9 cellular contexts compared by ENCODE assay signal in the genomic region with DNA sequence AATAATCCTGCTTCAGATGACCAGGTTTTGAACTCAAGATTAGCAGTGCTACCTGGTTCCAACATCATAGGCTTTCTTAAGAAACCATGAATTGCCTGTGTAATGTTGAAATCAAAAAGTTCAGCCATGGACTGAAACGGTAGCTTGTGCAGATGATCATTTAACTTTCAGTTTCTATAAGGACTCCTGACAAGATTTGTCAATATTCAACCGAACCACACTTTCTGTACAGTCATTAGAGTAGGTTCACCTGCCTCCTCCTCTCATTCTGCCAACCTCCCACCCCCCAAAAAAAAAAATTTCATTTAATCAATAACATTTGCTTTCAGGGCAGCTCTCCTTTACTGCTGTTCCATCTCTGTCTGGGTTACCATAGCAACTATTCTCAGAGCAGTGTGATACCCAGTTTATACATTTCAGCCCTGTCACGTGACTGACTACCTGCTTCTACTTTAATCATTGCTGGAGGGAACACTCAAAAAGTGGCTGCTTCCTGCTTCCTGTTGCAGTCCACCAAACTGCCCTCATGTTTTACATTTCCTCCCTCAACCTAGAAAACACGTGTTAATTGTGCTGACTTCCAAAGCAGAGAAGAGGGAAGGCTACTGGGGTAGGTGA.
DNase-seq lines count a peak whose midpoint lies in the region; ATAC-seq, FAIRE-seq and TF ChIP-seq lines count a peak whose summit lies in the region.
"Had no signal": no experiment of that assay in that cellular context is flagged by ENCODE, and none has a peak within 500 bp of the region (broad histone marks: within the 10 kb centered on the region; RNA-seq: fewer than 3 reads in every experiment).

No MANE protein-coding gene starts in this region.

- H2BK12ac ChIP-seq in H1 (ENCODE audit: low read depth, low read length): no peak overlapping the region

- H2AFZ ChIP-seq in H1 (ENCODE audit: low read length) (peak overlapping the region; percentile 46; the same call in 1 of the 2 replicates), osteoblast (ENCODE audit: low read length) (no peak overlapping the region)

- no peak overlapping the region for H2BK5ac ChIP-seq in H1 (ENCODE audit: low read depth, low read length)

- H3K4me2 ChIP-seq in H1 (ENCODE audit: insufficient read depth in 1 of 2, low read depth in 2 of 2, low read length in 2 of 2) (no peak overlapping the region), osteoblast (ENCODE audit: insufficient read depth, low read length) (no peak overlapping the region)

- H4K8ac ChIP-seq in H1 (ENCODE audit: extremely low read depth, insufficient read depth, low read length): no peak overlapping the region

- no peaks in the 10 kb centered on the region for H3K23me2 ChIP-seq in H1 (ENCODE audit: low read depth, low read length)

- H2BK120ac ChIP-seq in H1 (replicated peaks; ENCODE audit: low read depth, low read length): no peak overlapping the region

- H3K9ac ChIP-seq in H1 (replicated peaks in 1 of 4; ENCODE audit: extremely low read depth in 1 of 4, low read depth in 3 of 4, low read length in 3 of 4): no peak overlapping the region

- TF ChIP-seq CTCF in H1 (IDR thresholded peaks at IDR 0.05; ENCODE audit: control extremely low read depth in 1 of 3, insufficient read depth in 1 of 3, low read depth in 1 of 3, low read length in 3 of 3): no peak
- no peak for TF ChIP-seq CTCF in osteoblast (IDR thresholded peaks at IDR 0.05; ENCODE audit: extremely low read depth, low read depth, low read length)

- H3K79me2 ChIP-seq in H1 (ENCODE audit: control insufficient read depth in 1 of 2, insufficient read depth in 2 of 2, low read length in 2 of 2) (no peaks in the 10 kb centered on the region), osteoblast (ENCODE audit: insufficient read depth, low read length) (no peaks in the 10 kb centered on the region)

- no peak overlapping the region for H2AK5ac ChIP-seq in H1 (ENCODE audit: low read depth, low read length)

- H3K36me3 ChIP-seq in H1 (ENCODE audit: control insufficient read depth in 2 of 4, insufficient read depth in 4 of 4, low read length in 3 of 4) (no peaks in the 10 kb centered on the region), osteoblast (ENCODE audit: insufficient read depth, low read length) (no peaks in the 10 kb centered on the region)
- H3K36me3 ChIP-seq: neutrophil had no signal

- H4K5ac ChIP-seq in H1 (ENCODE audit: insufficient read length, low read depth, low read length): no peak overlapping the region

- CTCF ChIA-PET in H1 (lab: Charles Lee; ENCODE audit: partially characterized antibody): interaction anchor here (0.9 to 1.1 kb wide), 3 partner anchors 15 to 81 kb away, joined by 3 read pairs; no protein-coding TSS in a partner anchor

- H3K23ac ChIP-seq in H1 (ENCODE audit: insufficient read length): no peak overlapping the region

- no peaks in the 10 kb centered on the region for H3K4me1 ChIP-seq in H1 (replicated peaks in 1 of 4; ENCODE audit: control insufficient read depth in 3 of 4, insufficient read depth in 4 of 4, low read length in 3 of 4)
- no peaks in the 10 kb centered on the region for H3K4me1 ChIP-seq in osteoblast (ENCODE audit: insufficient read depth, low read length)

- H3K4me3 ChIP-seq in H1 (ENCODE audit: extremely low read depth in 1 of 4, insufficient read depth in 2 of 4, low read depth in 3 of 4, low read length in 4 of 4) (no peak overlapping the region), osteoblast (ENCODE audit: insufficient read depth, low read length) (no peak overlapping the region)

- no peak for TF ChIP-seq POLR2A in H1 (IDR thresholded peaks at IDR 0.05; ENCODE audit: control extremely low read depth in 1 of 2, low read depth in 2 of 2, low read length in 2 of 2)

- H3K9me3 ChIP-seq in H1 (ENCODE audit: insufficient read depth in 2 of 2, low read depth in 1 of 2, low read length in 1 of 2): no peaks in the 10 kb centered on the region
- no peaks in the 10 kb centered on the region for H3K9me3 ChIP-seq in osteoblast (ENCODE audit: low read depth, low read length)
- H3K9me3 ChIP-seq: neutrophil had no signal

- H3K56ac ChIP-seq in H1 (replicated peaks; ENCODE audit: insufficient read length, low read depth, low read length): no peak overlapping the region

- no peak overlapping the region for H3K18ac ChIP-seq in H1 (ENCODE audit: extremely low read depth, low read length)

- H3K27ac ChIP-seq in H1 (ENCODE audit: low read depth, low read length): no peak overlapping the region
- no peak overlapping the region for H3K27ac ChIP-seq in osteoblast (ENCODE audit: low read depth, low read length)
- H3K27ac ChIP-seq: neutrophil had no signal

- H4K91ac ChIP-seq in H1 (replicated peaks; ENCODE audit: insufficient read length, low read length): no peak overlapping the region

- 95% methylated on average over 4 of the region's 4 CpGs; no CpG with 5 or more reads in 1 of the 2 experiments for WGBS in H1 (ENCODE audit: extremely low coverage in 1 of 2, insufficient coverage in 1 of 2, insufficient read length in 1 of 2, insufficient replicate concordance in 2 of 2, low coverage in 1 of 2, low lambda C conversion rate in 2 of 2, missing lambda C conversion rate in 1 of 2), 2 experiments

- no peak overlapping the region for H2BK20ac ChIP-seq in H1 (ENCODE audit: low read length)

- H2BK15ac ChIP-seq in H1 (ENCODE audit: low read length): no peak overlapping the region

- H3K4ac ChIP-seq in H1 (replicated peaks; ENCODE audit: insufficient read length, low read depth, low read length): no peak overlapping the region

- FAIRE-seq in H1 (lab: Jason Lieb, UNC): no peak

- H3K14ac ChIP-seq in H1 (ENCODE audit: insufficient read length): no peak overlapping the region

- H4K20me1 ChIP-seq in H1 (replicated peaks in 1 of 2; ENCODE audit: control insufficient read depth in 1 of 2, insufficient read depth in 2 of 2, low read length in 2 of 2): no peaks in the 10 kb centered on the region
- no peaks in the 10 kb centered on the region for H4K20me1 ChIP-seq in osteoblast (ENCODE audit: insufficient read depth, low read length)

- H3K27me3 ChIP-seq in H1 (replicated peaks in 1 of 4; ENCODE audit: control insufficient read depth in 3 of 4, extremely low read depth in 1 of 4, insufficient read depth in 3 of 4, low read length in 3 of 4) (no peaks in the 10 kb centered on the region; a peak in 1 of 7 replicates), osteoblast (ENCODE audit: insufficient read depth, low read length) (no peaks in the 10 kb centered on the region)
- H3K27me3 ChIP-seq: neutrophil had no signal

- H3K79me1 ChIP-seq in H1 (ENCODE audit: low read depth, low read length): no peaks in the 10 kb centered on the region

- POLR2A ChIA-PET in H1 (lab: Charles Lee; ENCODE audit: partially characterized antibody): no interaction called here

- no peak for DNase-seq in H1 (ENCODE audit: low read depth in 1 of 2, low spot score in 2 of 2)
- no peak for DNase-seq in SW480 (ENCODE audit: low spot score)
- DNase-seq in osteoblast (ENCODE audit: insufficient read length, low spot score, missing footprints): no peak
- DNase-seq in activated naive CD4-positive, alpha-beta T cell treated with anti-CD3 and anti-CD28 coated beads, Interleukin-2, amount 50 U/mL, for 16 hours: no peak
- DNase-seq in activated T-cell treated with anti-CD3 and anti-CD28 coated beads, Interleukin-2, amount 50 U/mL, for 48 hours: no peak

- TF ChIP-seq RAD21 in H1 (IDR thresholded peaks at IDR 0.05 in 1 of 2, conservative IDR thresholded peaks at IDR 0.05 in 1 of 2; ENCODE audit: low read depth in 2 of 2, low read length in 2 of 2): no peak

- TF ChIP-seq EP300 in H1 (IDR thresholded peaks at IDR 0.05; ENCODE audit: borderline replicate concordance in 1 of 2, low read depth in 2 of 2, low read length in 2 of 2): no peak

- ATAC-seq in GM18520 (IDR thresholded peaks at IDR 0.05; ENCODE audit: unreplicated experiment): peak; percentile 75
- peak; percentile 92 for ATAC-seq in GM21423 (IDR thresholded peaks at IDR 0.05; ENCODE audit: unreplicated experiment)
- ATAC-seq in HG03175 (IDR thresholded peaks at IDR 0.05; ENCODE audit: unreplicated experiment): peak; percentile 91

TF ChIP-seq in H1, 55 proteins besides CTCF, POLR2A, EP300 and RAD21:
- TF ChIP-seq, protein P1, sequence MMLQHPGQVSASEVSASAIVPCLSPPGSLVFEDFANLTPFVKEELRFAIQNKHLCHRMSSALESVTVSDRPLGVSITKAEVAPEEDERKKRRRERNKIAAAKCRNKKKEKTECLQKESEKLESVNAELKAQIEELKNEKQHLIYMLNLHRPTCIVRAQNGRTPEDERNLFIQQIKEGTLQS (IDR thresholded peaks at IDR 0.05; ENCODE audit: insufficient read depth, low read depth, low read length): no peak
- TF ChIP-seq RBBP5 (IDR thresholded peaks at IDR 0.05; ENCODE audit: borderline replicate concordance, low read depth, low read length): no peak
- TF ChIP-seq, protein P2, sequence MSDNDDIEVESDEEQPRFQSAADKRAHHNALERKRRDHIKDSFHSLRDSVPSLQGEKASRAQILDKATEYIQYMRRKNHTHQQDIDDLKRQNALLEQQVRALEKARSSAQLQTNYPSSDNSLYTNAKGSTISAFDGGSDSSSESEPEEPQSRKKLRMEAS (IDR thresholded peaks at IDR 0.05): no peak
- TF ChIP-seq, protein P3, sequence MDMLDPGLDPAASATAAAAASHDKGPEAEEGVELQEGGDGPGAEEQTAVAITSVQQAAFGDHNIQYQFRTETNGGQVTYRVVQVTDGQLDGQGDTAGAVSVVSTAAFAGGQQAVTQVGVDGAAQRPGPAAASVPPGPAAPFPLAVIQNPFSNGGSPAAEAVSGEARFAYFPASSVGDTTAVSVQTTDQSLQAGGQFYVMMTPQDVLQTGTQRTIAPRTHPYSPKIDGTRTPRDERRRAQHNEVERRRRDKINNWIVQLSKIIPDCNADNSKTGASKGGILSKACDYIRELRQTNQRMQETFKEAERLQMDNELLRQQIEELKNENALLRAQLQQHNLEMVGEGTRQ (IDR thresholded peaks at IDR 0.05; ENCODE audit: low read length): no peak
- no peak for TF ChIP-seq HDAC6 (IDR thresholded peaks at IDR 0.05; ENCODE audit: low read depth, low read length)
- TF ChIP-seq SIX5 (IDR thresholded peaks at IDR 0.05; ENCODE audit: low read depth, low read length): no peak
